Comparison of ENCODE assay signal across 10 cellular contexts in genomic region chr1:44408181-44409018, GRCh38. TPM values are rescaled to one million over a fixed set of nuclear protein-coding genes. Genes with fewer than 3 reads are reported as not detected.
DNase-seq lines count a peak whose midpoint lies in the region; ATAC-seq and TF ChIP-seq lines count a peak whose summit lies in the region.
"Had no signal": no experiment of that assay in that cellular context is flagged by ENCODE, and none has a peak within 500 bp of the region (broad histone marks: within the 10 kb centered on the region; RNA-seq: fewer than 3 reads in every experiment).

No MANE protein-coding gene starts in this region.

- no peaks in the 10 kb centered on the region for H3K4me1 ChIP-seq in fibroblast of lung (ENCODE audit: control insufficient read depth, extremely low read depth, insufficient read depth, low read length)

- H3K9me3 Mint-ChIP-seq in WTC11 (no peaks in the 10 kb centered on the region), CD14-positive monocyte (peaks cover 0 to 21% (median 11%) of the 10 kb centered on the region in 7 donors)

- no peak overlapping the region for H3K9ac ChIP-seq in fibroblast of lung (ENCODE audit: insufficient read depth, low read length)

- peak; percentile 42 for DNase-seq in DMS 273 (lab: John Stamatoyannopoulos, UW; ENCODE audit: unreplicated experiment)
- DNase-seq in DMS 273 treated with DMSO at 0.1 percent for 48 hours (lab: John Stamatoyannopoulos, UW): no peak
- DNase-seq in WTC11 (ENCODE audit: low spot score): peak; percentile 80
- peak; percentile 18 to 25 for DNase-seq in fibroblast of lung (ENCODE audit: low read depth in 2 of 2)
- DNase-seq in NCI-H1092 (lab: John Stamatoyannopoulos, UW): no peak
- DNase-seq in CD14-positive monocyte (ENCODE audit: low spot score): no peak
- DNase-seq: sigmoid colon had no signal

- H3K4me3 Mint-ChIP-seq in WTC11: peak overlapping the region; percentile 79
- H3K4me3 Mint-ChIP-seq in CD14-positive monocyte: peak overlapping the region in 1 of 2 donors; percentile 76

- H3K4me1 Mint-ChIP-seq in WTC11 (0 out of 2 replicates have a peak, but pooled peaks cover 3% of the 10 kb centered on the region), CD14-positive monocyte (peaks cover 34% of the 10 kb centered on the region)

- no peaks in the 10 kb centered on the region for H3K79me2 ChIP-seq in fibroblast of lung (ENCODE audit: control insufficient read depth, insufficient read depth, low read length)

- no peak overlapping the region for H2AFZ ChIP-seq in fibroblast of lung (ENCODE audit: low read length)

- H3K4me3 ChIP-seq in fibroblast of lung (replicated peaks in 1 of 4; ENCODE audit: control extremely low read depth in 1 of 4, insufficient read depth in 1 of 4, low read depth in 3 of 4, low read length in 4 of 4) (no peak overlapping the region), skin epidermis (peak overlapping the region in 4 of 7 experiments; percentile 1 to 9 (median 5))

- H3K27me3 Mint-ChIP-seq in WTC11 (ENCODE audit: low read depth) (peaks cover 23% of the 10 kb centered on the region), CD14-positive monocyte (ENCODE audit: low read depth in 3 of 3) (peaks cover 5 to 31% (median 27%) of the 10 kb centered on the region in 3 donors)

- intact Hi-C loops in CD14-positive monocyte (cut with micrococcal nuclease): loop anchor here in 1 of 2 donors (5.0 kb wide), 1 partner anchor 79 kb away; no protein-coding TSS in a partner anchor

- H3K36me3 Mint-ChIP-seq in WTC11 (no peaks in the 10 kb centered on the region; the same call in 1 of the 2 replicates), CD14-positive monocyte (peaks cover 13 to 18% of the 10 kb centered on the region in 2 donors)

- ATAC-seq in WTC11 (peak; percentile 54), HG03097 (IDR thresholded peaks at IDR 0.05; ENCODE audit: low FRiP score, unreplicated experiment) (no peak)

- CTCF ChIA-PET in WTC11 (lab: Charles Lee): interaction anchor here (0.7 to 2.3 kb wide), 14 partner anchors 13 to 200 kb away, joined by 3 to 19 read pairs (median 4); no protein-coding TSS in a partner anchor

- POLR2A ChIA-PET in WTC11 (lab: Charles Lee): interaction anchor here (0.6 to 1.6 kb wide), 5 partner anchors 15 to 185 kb away, joined by 3 to 8 read pairs (median 3); no protein-coding TSS in a partner anchor

- H3K9me3 ChIP-seq in fibroblast of lung (ENCODE audit: control insufficient read depth, insufficient read depth, low read depth, low read length): no peaks in the 10 kb centered on the region
- H3K9me3 ChIP-seq: sigmoid colon had no signal

- H3K4me2 ChIP-seq in fibroblast of lung (ENCODE audit: extremely low read depth, insufficient read depth, low read length): no peak overlapping the region

- H3K27ac Mint-ChIP-seq in WTC11 (peak overlapping the region; percentile 88), CD14-positive monocyte (peak overlapping the region in 2 of 7 donors; percentile 41 to 56)

- H3K36me3 ChIP-seq in fibroblast of lung (ENCODE audit: control insufficient read depth, insufficient read depth, low read length): no peaks in the 10 kb centered on the region
- H3K36me3 ChIP-seq: sigmoid colon had no signal

- no peaks in the 10 kb centered on the region for H4K20me1 ChIP-seq in fibroblast of lung (ENCODE audit: control insufficient read depth, extremely low read depth, insufficient read depth, low read length)

- TF ChIP-seq CTCF in WTC11 (IDR thresholded peaks at IDR 0.05) (no peak), fibroblast of lung (conservative IDR thresholded peaks at IDR 0.05 in 1 of 2, IDR thresholded peaks at IDR 0.05 in 1 of 2; ENCODE audit: low read depth in 1 of 2, low read length in 2 of 2) (no peak), CD14-positive monocyte (IDR thresholded peaks at IDR 0.05) (no peak)

- H3K27ac ChIP-seq in fibroblast of lung (ENCODE audit: insufficient read depth, low read length) (no peak overlapping the region), skin epidermis (no peak overlapping the region)
- H3K27ac ChIP-seq: 22Rv1, sigmoid colon had no signal

- H3K27me3 ChIP-seq in fibroblast of lung (ENCODE audit: control insufficient read depth, insufficient read depth, low read length): peaks cover 76% of the 10 kb centered on the region

TF ChIP-seq in WTC11, 78 proteins besides CTCF, POLR2A, EP300 and RAD21:
- TF ChIP-seq ZNF219 (CRISPR knock-in tag; IDR thresholded peaks at IDR 0.05; ENCODE audit: borderline replicate concordance) (no peak), KAT7 (CRISPR knock-in tag; IDR thresholded peaks at IDR 0.05; ENCODE audit: borderline replicate concordance) (peak; percentile 41; the same call in 1 of the 2 replicates)
TF ChIP-seq in WTC11: peak in this region for 1.

RNA-seq across cellular contexts. Expression of gene RNF220, which starts 3.3 kb away (rescaled TPM):
- total RNA-seq in WTC11 (2021) (117 to 128 TPM (median 124 TPM) in 3 replicates), fibroblast of lung (52.0 and 63.4 TPM in 2 replicates)
- polyA plus RNA-seq in fibroblast of lung (42.3 and 58.9 TPM in 2 replicates), CD14-positive monocyte (10 to 100 TPM; 39.4 to 49.4 TPM)
- 47.7 and 62.1 TPM in 2 replicates for polyA plus RNA-seq in fibroblast of lung (2012)
- 62.9 and 77.0 TPM in 2 replicates for polyA minus RNA-seq in fibroblast of lung (ENCODE audit: low replicate concordance)

RNA-seq across cellular contexts. Expression of gene ERI3, which starts 53.3 kb away (rescaled TPM):
- total RNA-seq in WTC11 (2021) (74.7 to 76.1 TPM (median 75.2 TPM) in 3 replicates), fibroblast of lung (39.0 and 44.9 TPM in 2 replicates)
- polyA plus RNA-seq in fibroblast of lung (43.4 and 48.0 TPM in 2 replicates), CD14-positive monocyte (10 to 100 TPM; 26.4 to 26.6 TPM)
- polyA plus RNA-seq in fibroblast of lung (2012): 41.7 and 54.9 TPM in 2 replicates
- polyA minus RNA-seq in fibroblast of lung (ENCODE audit: low replicate concordance): 70.2 and 74.4 TPM in 2 replicates

Comparison
In these comparisons a context has a peak if more than half of its experiments do, and no peak if none do; other contexts are left out.
1. DNase-seq: peak in DMS 273 (single experiment), WTC11 (single experiment) and fibroblast of lung (2 of 2); none in DMS 273 treated with DMSO at 0.1 percent for 48 hours (single experiment), NCI-H1092 (single experiment) and CD14-positive monocyte (single experiment).
2. H3K4me3 ChIP-seq: peak in skin epidermis (4 of 7); none in fibroblast of lung (0 of 4).